33 cellular contexts compared by ENCODE assay signal in the genomic region with DNA sequence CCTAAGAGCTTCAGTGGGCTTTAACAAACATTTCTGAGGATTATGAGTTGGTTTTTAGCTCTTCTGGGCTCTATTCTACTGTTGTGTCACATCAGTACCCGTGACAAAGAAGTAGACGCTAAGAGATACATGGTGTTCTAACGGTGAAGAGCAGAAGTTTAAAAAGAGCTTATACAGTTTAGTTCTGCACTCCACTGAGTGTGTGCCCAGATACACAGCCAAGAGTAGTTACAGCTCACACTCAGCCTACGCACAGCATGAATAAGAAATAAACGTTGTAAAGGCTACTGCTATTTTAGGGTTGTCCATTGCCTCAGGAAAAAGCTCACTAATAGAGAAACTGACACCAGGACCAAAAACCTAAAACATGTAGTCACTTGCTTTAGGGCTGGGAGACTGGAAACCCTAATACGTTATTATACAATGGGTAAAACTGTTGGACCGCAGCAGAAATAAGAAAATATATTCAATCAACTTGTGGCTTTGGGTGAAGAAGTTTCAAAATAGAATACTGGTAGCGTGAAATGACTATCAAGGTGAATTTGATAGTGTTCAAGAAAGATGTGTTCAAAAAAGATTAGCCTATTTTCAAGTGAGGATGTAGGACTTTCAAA.
A peak's percentile ranks its signal among the peaks of the same experiment; 100 is the strongest.
DNase-seq lines count a peak whose midpoint lies in the region; ATAC-seq and TF ChIP-seq lines count a peak whose summit lies in the region.
"Had no signal": no experiment of that assay in that cellular context is flagged by ENCODE, and none has a peak within 500 bp of the region (broad histone marks: within the 10 kb centered on the region; RNA-seq: fewer than 3 reads in every experiment).

No MANE protein-coding gene starts in this region.

- H3K4me3 ChIP-seq in SK-N-MC, result no peak overlapping the region
- H3K4me3 ChIP-seq: adrenal gland, esophagus muscularis mucosa, HAP-1, K562, ovary, right atrium auricular region, tibial nerve had no signal

- no peak overlapping the region for H3K4me3 Mint-ChIP-seq in nephron progenitor cell
- H3K4me3 Mint-ChIP-seq: CD4-positive, CD25-positive, alpha-beta regulatory T cell; immature natural killer cell; naive B cell; stimulated activated naive CD8-positive, alpha-beta T cell treated with anti-CD3 and anti-CD28 coated beads, Interleukin-15, amount 100 ng/mL, for 72 hours; T-helper 2 cell treated with Interferon-gamma antibody and Interleukin-4, amounts not matched to agents 5 μg/mL and 100 μg/mL, for 36 hours had no signal

- peak overlapping the region; percentile 38 for H3K27ac ChIP-seq in SK-N-MC
- H3K27ac ChIP-seq: adrenal gland, brain microvascular endothelial cell, esophagus muscularis mucosa, ovary, right atrium auricular region, tibial nerve, WERI-Rb-1 had no signal

- TF ChIP-seq POLR2A in erythroblast (IDR thresholded peaks at IDR 0.05; ENCODE audit: low read length), result no peak

- H3K27ac Mint-ChIP-seq in nephron progenitor cell, result peak overlapping the region; percentile 87
- H3K27ac Mint-ChIP-seq: stimulated activated naive CD8-positive, alpha-beta T cell treated with anti-CD3 and anti-CD28 coated beads, Interleukin-15, amount 100 ng/mL, for 72 hours; T-helper 2 cell treated with Interferon-gamma antibody and Interleukin-4, amounts not matched to agents 5 μg/mL and 100 μg/mL, for 36 hours had no signal

- ATAC-seq in GM18511 (IDR thresholded peaks at IDR 0.05; ENCODE audit: unreplicated experiment) (peak; percentile 73), GM19351 (IDR thresholded peaks at IDR 0.05; ENCODE audit: unreplicated experiment) (peak; percentile 79)
- ATAC-seq: K562; left lobe of liver; stimulated activated naive CD8-positive, alpha-beta T cell treated with anti-CD3 and anti-CD28 coated beads, Interleukin-15, amount 100 ng/mL, for 72 hours had no signal

- no peak for TF ChIP-seq CTCF in nephron progenitor cell (IDR thresholded peaks at IDR 0.05)

- H3K9me3 Mint-ChIP-seq in nephron progenitor cell, result no peaks in the 10 kb centered on the region
- H3K9me3 Mint-ChIP-seq: CD4-positive, CD25-positive, alpha-beta regulatory T cell; immature natural killer cell; naive B cell; stimulated activated naive CD8-positive, alpha-beta T cell treated with anti-CD3 and anti-CD28 coated beads, Interleukin-15, amount 100 ng/mL, for 72 hours; T-helper 2 cell treated with Interferon-gamma antibody and Interleukin-4, amounts not matched to agents 5 μg/mL and 100 μg/mL, for 36 hours had no signal

- no peaks in the 10 kb centered on the region for H3K9me3 ChIP-seq in SK-N-MC (ENCODE audit: low read depth, low read length)
- H3K9me3 ChIP-seq: esophagus muscularis mucosa, HAP-1, ovary, right atrium auricular region, tibial nerve had no signal

- H3K27me3 Mint-ChIP-seq in nephron progenitor cell (ENCODE audit: low read depth, poor library complexity), result no peaks in the 10 kb centered on the region
- H3K27me3 Mint-ChIP-seq: CD4-positive, CD25-positive, alpha-beta regulatory T cell; naive B cell; stimulated activated naive CD8-positive, alpha-beta T cell treated with anti-CD3 and anti-CD28 coated beads, Interleukin-15, amount 100 ng/mL, for 72 hours had no signal

- peaks cover 93% of the 10 kb centered on the region for H3K36me3 ChIP-seq in SK-N-MC (ENCODE audit: insufficient read depth, low read length)
- H3K36me3 ChIP-seq: brain microvascular endothelial cell, ovary had no signal

- no peak overlapping the region for H3K9ac ChIP-seq in SK-N-MC (ENCODE audit: insufficient read length)

- H3K36me3 Mint-ChIP-seq in nephron progenitor cell (ENCODE audit: low read depth), result peaks cover 68% of the 10 kb centered on the region

- DNase-seq in SK-N-MC (ENCODE audit: low read depth, low spot score) (no peak), nephron progenitor cell (no peak), erythroblast (lab: John Stamatoyannopoulos, UW) (no peak), NCI-H1417 treated with DMSO at 0.1 percent for 48 hours (lab: John Stamatoyannopoulos, UW) (no peak)
- no peak for DNase-seq in activated effector memory CD4-positive, alpha-beta T cell treated with anti-CD3 and anti-CD28 coated beads, Interleukin-2, amount 50 U/mL, for 16 hours
- DNase-seq: activated CD4-positive, alpha-beta T cell treated with anti-CD3 and anti-CD28 coated beads, Interleukin-2, amount 50 U/mL, for 1 hour; activated CD8-positive, alpha-beta memory T cell treated with anti-CD3 and anti-CD28 coated beads, Interleukin-2, amount 50 U/mL, for 48 hours; activated gamma-delta T cell; adrenal gland; brain microvascular endothelial cell; CD4-positive, CD25-positive, alpha-beta regulatory T cell; effector memory CD4-positive, alpha-beta T cell; foreskin melanocyte; hippocampal formation; immature natural killer cell; naive B cell; NCI-H1105 treated with DMSO at 0.1 percent for 48 hours; NCI-H2081; NCI-H226; NCI-H82; ovary; stimulated activated CD4-positive, alpha-beta T cell treated with anti-CD3 and anti-CD28 coated beads, Interleukin-4, amount 100 ng/mL, for 4 hours; stimulated activated naive CD8-positive, alpha-beta T cell treated with anti-CD3 and anti-CD28 coated beads, Interleukin-15, amount 100 ng/mL, for 72 hours; WERI-Rb-1 had no signal

- H3K4me1 Mint-ChIP-seq in nephron progenitor cell, result no peaks in the 10 kb centered on the region
